Comparison of ENCODE assay signal across 1 cellular context in genomic region chr22:29156507-29156906, GRCh38.
TF ChIP-seq lines count a peak whose summit lies in the region.

No MANE protein-coding gene starts in this region.

TF ChIP-seq in SK-N-SH treated with all-trans-retinoic acid at 6 μM for 48 hours, 23 proteins besides CTCF, POLR2A, EP300 and RAD21 (continued from another document):
- TF ChIP-seq CSRNP3 (CRISPR knock-in tag; IDR thresholded peaks at IDR 0.05) (no peak), TCF4 (CRISPR knock-in tag; IDR thresholded peaks at IDR 0.05; ENCODE audit: borderline replicate concordance) (no peak), BACH2 (CRISPR knock-in tag; IDR thresholded peaks at IDR 0.05; ENCODE audit: borderline replicate concordance) (no peak)
